11 cellular contexts compared by ENCODE assay signal in genomic region chr1:228009116-228009827, GRCh38. TPM values are rescaled to one million over a fixed set of nuclear protein-coding genes. Genes with fewer than 3 reads are reported as not detected.
A peak's percentile ranks its signal among the peaks of the same experiment; 100 is the strongest.
DNase-seq lines count a peak whose midpoint lies in the region; ATAC-seq and TF ChIP-seq lines count a peak whose summit lies in the region.
"Had no signal": no experiment of that assay in that cellular context is flagged by ENCODE, and none has a peak within 500 bp of the region (broad histone marks: within the 10 kb centered on the region; RNA-seq: fewer than 3 reads in every experiment).

No MANE protein-coding gene starts in this region.

- no peaks in the 10 kb centered on the region for H3K36me3 Mint-ChIP-seq in T-cell

- H3K27ac ChIP-seq in BLaER1 = no peak overlapping the region
- H3K27ac ChIP-seq: colonic mucosa, neutrophil had no signal

- H3K36me3 ChIP-seq in BLaER1 (no peaks in the 10 kb centered on the region), mucosa of descending colon (ENCODE audit: low read depth) (no peaks in the 10 kb centered on the region)
- H3K36me3 ChIP-seq: colonic mucosa, neutrophil had no signal

- peak; percentile 32 for DNase-seq in COR-L47 (lab: John Stamatoyannopoulos, UW)
- DNase-seq in T-cell = peak in 1 of 34 experiments; percentile 8
- DNase-seq in mucosa of descending colon = no peak
- no peak for DNase-seq in foreskin fibroblast
- DNase-seq: colonic mucosa, left cardiac atrium, NCI-H2171 treated with DMSO at 0.1 percent for 48 hours had no signal

- peaks cover 52% of the 10 kb centered on the region for H3K27me3 ChIP-seq in BLaER1

- no peak for ATAC-seq in T-cell (replicated peaks in 1 of 4)
- peak; percentile 32 for ATAC-seq in mucosa of descending colon
- no peak for ATAC-seq in HG03159 (IDR thresholded peaks at IDR 0.05; ENCODE audit: unreplicated experiment)
- no peak for ATAC-seq in HG02642 (IDR thresholded peaks at IDR 0.05; ENCODE audit: poor library complexity, unreplicated experiment)
- ATAC-seq: left cardiac atrium had no signal

- H3K4me3 Mint-ChIP-seq in T-cell = peak overlapping the region; percentile 58 to 68 (median 64)

- peaks cover 38% of the 10 kb centered on the region for H4K20me1 ChIP-seq in BLaER1

- H3K4me1 ChIP-seq in BLaER1 (peaks cover 52% of the 10 kb centered on the region), mucosa of descending colon (ENCODE audit: low read depth) (no peaks in the 10 kb centered on the region)
- H3K4me1 ChIP-seq: colonic mucosa had no signal

- TF ChIP-seq CTCF in mucosa of descending colon (IDR thresholded peaks at IDR 0.05) (no peak), foreskin fibroblast (IDR thresholded peaks at IDR 0.05; ENCODE audit: low read depth, low read length) (no peak)

- H3K9me3 Mint-ChIP-seq in T-cell = no peaks in the 10 kb centered on the region

- H3K9me3 ChIP-seq in BLaER1 (peaks cover 22% of the 10 kb centered on the region), mucosa of descending colon (no peaks in the 10 kb centered on the region)
- H3K9me3 ChIP-seq: colonic mucosa, neutrophil had no signal

- CTCF ChIA-PET in T-cell (lab: Charles Lee) = no interaction called here

- peaks cover 6 to 24% (median 12%) of the 10 kb centered on the region in 3 donors for H3K4me1 Mint-ChIP-seq in T-cell

- H3K27ac Mint-ChIP-seq in T-cell = no peak overlapping the region

- H3K4me3 ChIP-seq in BLaER1 (peak overlapping the region; percentile 42; the same call in 1 of the 2 replicates), mucosa of descending colon (no peak overlapping the region), foreskin fibroblast (ENCODE audit: low read depth in 1 of 2, low read length in 2 of 2) (no peak overlapping the region)
- H3K4me3 ChIP-seq: colonic mucosa had no signal

- no peak overlapping the region; the same call in 1 of the 2 replicates for H3K9ac ChIP-seq in BLaER1

- peak overlapping the region; percentile 95 for H3K4me2 ChIP-seq in BLaER1

- peaks cover 34 to 64% of the 10 kb centered on the region in 2 donors for H3K27me3 Mint-ChIP-seq in T-cell

- POLR2A ChIA-PET in T-cell (lab: Charles Lee) = no interaction called here

- intact Hi-C loops in mucosa of descending colon (cut with DNase I, micrococcal nuclease) = no loop called here

RNA-seq across cellular contexts. Expression of gene WNT3A, which starts 2.5 kb away (rescaled TPM):
- total RNA-seq in T-cell = under 1 TPM in 2 of 5 donors, not detected in 3; 0.10 to 0.28 TPM
- not detected for total RNA-seq in mucosa of descending colon
- total RNA-seq: colonic mucosa, left cardiac atrium had no signal
